ENCODE assay signal across 25 cellular contexts in genomic region chr1:173580658-173581057, GRCh38. TPM values are rescaled to one million over a fixed set of nuclear protein-coding genes. Genes with fewer than 3 reads are reported as not detected.
A peak's percentile ranks its signal among the peaks of the same experiment; 100 is the strongest.
DNase-seq lines count a peak whose midpoint lies in the region; ATAC-seq, FAIRE-seq and TF ChIP-seq lines count a peak whose summit lies in the region.
"Had no signal": no experiment of that assay in that cellular context is flagged by ENCODE, and none has a peak within 500 bp of the region (broad histone marks: within the 10 kb centered on the region; RNA-seq: fewer than 3 reads in every experiment).

No MANE protein-coding gene starts in this region.

- H2BK12ac ChIP-seq in H1 (ENCODE audit: low read depth, low read length), result no peak overlapping the region

- H3K4me1 ChIP-seq in PC-3 (ENCODE audit: insufficient read depth, low read length), result no peaks in the 10 kb centered on the region
- H3K4me1 ChIP-seq in H1 (replicated peaks in 1 of 4; ENCODE audit: control insufficient read depth in 3 of 4, insufficient read depth in 4 of 4, low read length in 3 of 4), result no peaks in the 10 kb centered on the region
- no peaks in the 10 kb centered on the region for H3K4me1 ChIP-seq in mesendoderm (ENCODE audit: control insufficient read depth, low read depth, low read length)
- H3K4me1 ChIP-seq: A549; BE2C; BLaER1 treated with 17β-estradiol and CSF1 and Interleukin-3, amounts not matched to agents 10 nM and 100 nM had no signal

- H3K4ac ChIP-seq in H1 (replicated peaks; ENCODE audit: insufficient read length, low read depth, low read length) (no peak overlapping the region), mesendoderm (ENCODE audit: low read depth, low read length) (no peak overlapping the region)

- H3K36me3 Mint-ChIP-seq in activated CD4-positive, alpha-beta memory T cell treated with anti-CD3 and anti-CD28 coated beads, Interleukin-2, amount 10 ng/mL, durations not matched to agents 7 days and 5 days (ENCODE audit: low read depth), result no peaks in the 10 kb centered on the region
- H3K36me3 Mint-ChIP-seq: CD14-positive monocyte had no signal

- no peak for TF ChIP-seq EP300 in H1 (IDR thresholded peaks at IDR 0.05; ENCODE audit: borderline replicate concordance in 1 of 2, low read depth in 2 of 2, low read length in 2 of 2)

- H3F3A ChIP-seq in PC-3 (ENCODE audit: low read length, unreplicated experiment), result no peaks in the 10 kb centered on the region

- H3K79me2 ChIP-seq in PC-3 (ENCODE audit: low read length), result no peaks in the 10 kb centered on the region
- H3K79me2 ChIP-seq in H1 (ENCODE audit: control insufficient read depth in 1 of 2, insufficient read depth in 2 of 2, low read length in 2 of 2), result no peaks in the 10 kb centered on the region
- no peaks in the 10 kb centered on the region for H3K79me2 ChIP-seq in mesendoderm (ENCODE audit: control insufficient read depth, insufficient read depth, low read length)

- no peak overlapping the region for H3K14ac ChIP-seq in H1 (ENCODE audit: insufficient read length)

- no peaks in the 10 kb centered on the region for H3K9me2 ChIP-seq in PC-3 (replicated peaks; ENCODE audit: low read length)

- H4K20me1 ChIP-seq in PC-3 (ENCODE audit: low read length) (no peaks in the 10 kb centered on the region), H1 (replicated peaks in 1 of 2; ENCODE audit: control insufficient read depth in 1 of 2, insufficient read depth in 2 of 2, low read length in 2 of 2) (no peaks in the 10 kb centered on the region)
- H4K20me1 ChIP-seq: BLaER1 treated with 17β-estradiol and CSF1 and Interleukin-3, amounts not matched to agents 10 nM and 100 nM had no signal

- no peak overlapping the region for H3K9ac ChIP-seq in PC-3 (ENCODE audit: low read length)
- H3K9ac ChIP-seq in H1 (replicated peaks in 1 of 4; ENCODE audit: extremely low read depth in 1 of 4, low read depth in 3 of 4, low read length in 3 of 4), result no peak overlapping the region
- H3K9ac ChIP-seq in mesendoderm (ENCODE audit: low read length), result no peak overlapping the region
- H3K9ac ChIP-seq: BLaER1 treated with 17β-estradiol and CSF1 and Interleukin-3, amounts not matched to agents 10 nM and 100 nM had no signal

- no peaks in the 10 kb centered on the region for H3K23me2 ChIP-seq in H1 (ENCODE audit: low read depth, low read length)

- no peaks in the 10 kb centered on the region for H3K27me3 Mint-ChIP-seq in activated CD4-positive, alpha-beta memory T cell treated with anti-CD3 and anti-CD28 coated beads, Interleukin-2, amount 10 ng/mL, durations not matched to agents 7 days and 5 days
- H3K27me3 Mint-ChIP-seq: CD4-positive, alpha-beta T cell had no signal

- no peak for TF ChIP-seq RAD21 in H1 (IDR thresholded peaks at IDR 0.05 in 1 of 2, conservative IDR thresholded peaks at IDR 0.05 in 1 of 2; ENCODE audit: low read depth in 2 of 2, low read length in 2 of 2)

- H3K9me3 Mint-ChIP-seq in activated CD4-positive, alpha-beta memory T cell treated with anti-CD3 and anti-CD28 coated beads, Interleukin-2, amount 10 ng/mL, durations not matched to agents 7 days and 5 days, result no peaks in the 10 kb centered on the region
- H3K9me3 Mint-ChIP-seq: CD4-positive, alpha-beta T cell; CD8-positive, alpha-beta memory T cell; GM23338; HFFc6 had no signal

- no peak overlapping the region for H3K4me3 ChIP-seq in PC-3 (ENCODE audit: low read length)
- H3K4me3 ChIP-seq in H1 (ENCODE audit: extremely low read depth in 1 of 4, insufficient read depth in 2 of 4, low read depth in 3 of 4, low read length in 4 of 4), result no peak overlapping the region
- no peak overlapping the region for H3K4me3 ChIP-seq in mesendoderm (ENCODE audit: low read length)
- H3K4me3 ChIP-seq: A549; BLaER1 treated with 17β-estradiol and CSF1 and Interleukin-3, amounts not matched to agents 10 nM and 100 nM; GM12878; GM23338; HAP-1 had no signal

- H3K23ac ChIP-seq in H1 (ENCODE audit: insufficient read length), result no peak overlapping the region
- no peak overlapping the region for H3K23ac ChIP-seq in mesendoderm (ENCODE audit: low read length)

- H3K56ac ChIP-seq in H1 (replicated peaks; ENCODE audit: insufficient read length, low read depth, low read length) (no peak overlapping the region), mesendoderm (ENCODE audit: low read length) (no peak overlapping the region)

- H3K4me1 Mint-ChIP-seq in activated CD4-positive, alpha-beta memory T cell treated with anti-CD3 and anti-CD28 coated beads, Interleukin-2, amount 10 ng/mL, durations not matched to agents 7 days and 5 days, result peaks cover 5% of the 10 kb centered on the region
- H3K4me1 Mint-ChIP-seq: CD14-positive monocyte had no signal

- H3K4me2 ChIP-seq in PC-3 (ENCODE audit: low read length), result no peak overlapping the region
- H3K4me2 ChIP-seq in H1 (ENCODE audit: insufficient read depth in 1 of 2, low read depth in 2 of 2, low read length in 2 of 2), result no peak overlapping the region
- H3K4me2 ChIP-seq in mesendoderm (ENCODE audit: low read length), result no peak overlapping the region
- H3K4me2 ChIP-seq: A549; BLaER1 treated with 17β-estradiol and CSF1 and Interleukin-3, amounts not matched to agents 10 nM and 100 nM; GM23338 had no signal

- no peak overlapping the region for H4K91ac ChIP-seq in H1 (replicated peaks; ENCODE audit: insufficient read length, low read length)

- H2BK15ac ChIP-seq in H1 (ENCODE audit: low read length) (no peak overlapping the region), mesendoderm (replicated peaks; ENCODE audit: low read depth) (no peak overlapping the region)

- H2AFZ ChIP-seq in PC-3 (ENCODE audit: low read length) (no peak overlapping the region), H1 (ENCODE audit: low read length) (peak overlapping the region; percentile 55; the same call in 1 of the 2 replicates)
- H2AFZ ChIP-seq: GM23338 had no signal

- no peaks in the 10 kb centered on the region for H3K9me3 ChIP-seq in PC-3 (ENCODE audit: low read length)
- H3K9me3 ChIP-seq in H1 (ENCODE audit: insufficient read depth in 2 of 2, low read depth in 1 of 2, low read length in 1 of 2), result no peaks in the 10 kb centered on the region
- H3K9me3 ChIP-seq: A549; BE2C; BLaER1 treated with 17β-estradiol and CSF1 and Interleukin-3, amounts not matched to agents 10 nM and 100 nM; HAP-1 had no signal

- no TSS peak for BruUV-seq in PC-3 (replicated peaks; lab: Mats Ljungman, UMichigan)

- TF ChIP-seq CTCF in PC-3 (conservative IDR thresholded peaks at IDR 0.05; ENCODE audit: low read depth, low read length), result no peak
- no peak for TF ChIP-seq CTCF in H1 (IDR thresholded peaks at IDR 0.05; ENCODE audit: control extremely low read depth in 1 of 3, insufficient read depth in 1 of 3, low read depth in 1 of 3, low read length in 3 of 3)

- peak; percentile 86 for ATAC-seq in PC-3
- ATAC-seq: A549, GM23338 had no signal

- 90% methylated on average over 3 of the region's 3 CpGs; no CpG with 5 or more reads in 1 of the 2 experiments for WGBS in H1 (ENCODE audit: extremely low coverage in 1 of 2, insufficient coverage in 1 of 2, insufficient read length in 1 of 2, insufficient replicate concordance in 2 of 2, low coverage in 1 of 2, low lambda C conversion rate in 2 of 2, missing lambda C conversion rate in 1 of 2), 2 experiments
- no CpG with 5 or more reads among the region's 3 CpGs for WGBS in mesendoderm (ENCODE audit: extremely low coverage, insufficient coverage, low lambda C conversion rate)

- CTCF ChIA-PET in PC-3 (lab: Charles Lee) (interaction anchor here (0.7 kb wide), 3 partner anchors 58 to 569 kb away, joined by 3 read pairs; no protein-coding TSS in a partner anchor), H1 (lab: Charles Lee; ENCODE audit: partially characterized antibody) (interaction anchor here (1.5 kb wide), 1 partner anchor 44 kb away, joined by 3 read pairs; no protein-coding TSS in a partner anchor)
- CTCF ChIA-PET in activated CD4-positive, alpha-beta memory T cell treated with anti-CD3 and anti-CD28 coated beads, Interleukin-2, amount 10 ng/mL, durations not matched to agents 7 days and 5 days (lab: Charles Lee), result no interaction called here

- FAIRE-seq in H1 (lab: Jason Lieb, UNC), result no peak
- FAIRE-seq: A549, GM12878, H54 had no signal

- H3K18ac ChIP-seq in H1 (ENCODE audit: extremely low read depth, low read length) (no peak overlapping the region), mesendoderm (ENCODE audit: low read length) (peak overlapping the region; percentile 30)

- H2BK120ac ChIP-seq in H1 (replicated peaks; ENCODE audit: low read depth, low read length) (no peak overlapping the region), mesendoderm (ENCODE audit: low read depth, low read length) (no peak overlapping the region)

- DNase-seq in LHCN-M2 (ENCODE audit: low read depth) (peak; percentile 9), PC-3 (peak; percentile 50), H1 (ENCODE audit: low read depth in 1 of 2, low spot score in 2 of 2) (no peak), mesendoderm (no peak), putamen (ENCODE audit: low spot score) (no peak)
- DNase-seq in activated CD8-positive, alpha-beta memory T cell treated with anti-CD3 and anti-CD28 coated beads, Interleukin-2, amount 50 U/mL, for 4 hours, result no peak
- DNase-seq in activated CD4-positive, alpha-beta memory T cell treated with anti-CD3 and anti-CD28 coated beads, Interleukin-2, amount 10 ng/mL, durations not matched to agents 7 days and 5 days, result no peak
- DNase-seq: 8988T; ACHN; AML-193; BE2C; CD4-positive, alpha-beta T cell; CD8-positive, alpha-beta memory T cell; DMS 273 treated with DMSO at 0.1 percent for 48 hours; DMS79; EL; GDM1; HFFc6 had no signal

- H3K27me3 ChIP-seq in PC-3 (ENCODE audit: low read length) (no peaks in the 10 kb centered on the region), H1 (replicated peaks in 1 of 4; ENCODE audit: control insufficient read depth in 3 of 4, extremely low read depth in 1 of 4, insufficient read depth in 3 of 4, low read length in 3 of 4) (no peaks in the 10 kb centered on the region), mesendoderm (ENCODE audit: insufficient read depth, low read length, poor library complexity) (no peaks in the 10 kb centered on the region)
- H3K27me3 ChIP-seq: BLaER1 treated with 17β-estradiol and CSF1 and Interleukin-3, amounts not matched to agents 10 nM and 100 nM had no signal

- H3K36me3 ChIP-seq in PC-3 (ENCODE audit: low read depth, low read length) (no peaks in the 10 kb centered on the region), H1 (ENCODE audit: control insufficient read depth in 2 of 4, insufficient read depth in 4 of 4, low read length in 3 of 4) (no peaks in the 10 kb centered on the region), mesendoderm (ENCODE audit: control insufficient read depth, insufficient read depth, low read length) (no peaks in the 10 kb centered on the region)
- H3K36me3 ChIP-seq: BE2C; BLaER1 treated with 17β-estradiol and CSF1 and Interleukin-3, amounts not matched to agents 10 nM and 100 nM; HAP-1 had no signal

- H2BK5ac ChIP-seq in H1 (ENCODE audit: low read depth, low read length), result no peak overlapping the region
- no peak overlapping the region for H2BK5ac ChIP-seq in mesendoderm (ENCODE audit: low read length)

- no peak overlapping the region for H2BK20ac ChIP-seq in H1 (ENCODE audit: low read length)

- H3K27ac ChIP-seq in PC-3 (ENCODE audit: low read length) (no peak overlapping the region), H1 (ENCODE audit: low read depth, low read length) (no peak overlapping the region), mesendoderm (ENCODE audit: low read depth, low read length) (no peak overlapping the region)
- H3K27ac ChIP-seq: A549; BLaER1 treated with 17β-estradiol and CSF1 and Interleukin-3, amounts not matched to agents 10 nM and 100 nM had no signal

- no peak overlapping the region for H4K5ac ChIP-seq in H1 (ENCODE audit: insufficient read length, low read depth, low read length)
- H4K5ac ChIP-seq in mesendoderm (ENCODE audit: low read length), result no peak overlapping the region

- H3K27ac Mint-ChIP-seq in activated CD4-positive, alpha-beta memory T cell treated with anti-CD3 and anti-CD28 coated beads, Interleukin-2, amount 10 ng/mL, durations not matched to agents 7 days and 5 days, result no peak overlapping the region
- H3K27ac Mint-ChIP-seq: CD14-positive monocyte; CD4-positive, alpha-beta T cell; GM23338; HFFc6 had no signal

- H2AK5ac ChIP-seq in H1 (ENCODE audit: low read depth, low read length) (no peak overlapping the region), mesendoderm (ENCODE audit: low read length) (no peak overlapping the region)

- TF ChIP-seq POLR2A in H1 (IDR thresholded peaks at IDR 0.05; ENCODE audit: control extremely low read depth in 1 of 2, low read depth in 2 of 2, low read length in 2 of 2), result no peak

- H3K4me3 Mint-ChIP-seq in activated CD4-positive, alpha-beta memory T cell treated with anti-CD3 and anti-CD28 coated beads, Interleukin-2, amount 10 ng/mL, durations not matched to agents 7 days and 5 days, result no peak overlapping the region
- H3K4me3 Mint-ChIP-seq: CD14-positive monocyte; CD4-positive, alpha-beta T cell; CD8-positive, alpha-beta memory T cell; GM23338; HFFc6 had no signal

- H3K79me1 ChIP-seq in H1 (ENCODE audit: low read depth, low read length) (no peaks in the 10 kb centered on the region), mesendoderm (ENCODE audit: low read length) (no peaks in the 10 kb centered on the region)

- H4K8ac ChIP-seq in H1 (ENCODE audit: extremely low read depth, insufficient read depth, low read length) (no peak overlapping the region), mesendoderm (ENCODE audit: low read depth, low read length) (peak overlapping the region; percentile 28)

- POLR2A ChIA-PET in PC-3 (lab: Charles Lee; ENCODE audit: unreplicated experiment), result interaction anchor here (0.6 kb wide), 1 partner anchor 16 kb away, joined by 3 read pairs; no protein-coding TSS in a partner anchor
- POLR2A ChIA-PET in H1 (lab: Charles Lee; ENCODE audit: partially characterized antibody), result interaction anchor here (0.6 kb wide), 1 partner anchor 25 kb away, joined by 3 read pairs; no protein-coding TSS in a partner anchor
- POLR2A ChIA-PET in activated CD4-positive, alpha-beta memory T cell treated with anti-CD3 and anti-CD28 coated beads, Interleukin-2, amount 10 ng/mL, durations not matched to agents 7 days and 5 days (lab: Charles Lee), result no interaction called here

- intact Hi-C loops in PC-3 (cut with micrococcal nuclease), result loop anchor here (1.0 to 2.0 kb wide), 2 partner anchors 26 to 68 kb away; no protein-coding TSS in a partner anchor

RNA-seq across cellular contexts. Expression of gene SLC9C2, which starts 22.2 kb away (rescaled TPM):
- not detected in 2 replicates for total RNA-seq in LHCN-M2 (2014; rRNA removed)
- not detected for polyA plus RNA-seq in LHCN-M2 (2012)
- not detected in 2 replicates for total RNA-seq in PC-3 (2014; rRNA removed)
- not detected in 2 replicates for total RNA-seq in H1 (2021; fragmentation: NEBNext Ultra II Directional; extraction: Animal tissue kit (Norgen Biotek cat#: 25700))
- not detected in 2 replicates for polyA plus RNA-seq in H1 (2011; rRNA removed)
- not detected for polyA plus RNA-seq in H1 (2011; cell fraction: cytosol; rRNA removed)
- not detected for polyA plus RNA-seq in H1 (2011; cell fraction: nucleus; rRNA removed)
- not detected in 4 replicates for polyA plus RNA-seq in H1 (2012, experiment 1 of 2)
- polyA plus RNA-seq in H1 (2012, experiment 2 of 2), result not detected
- not detected for polyA plus RNA-seq in H1 (2013, experiment 1 of 2)
- polyA plus RNA-seq in H1 (2013, experiment 2 of 2), result not detected
- not detected in 2 replicates for polyA minus RNA-seq in H1 (2011; rRNA and poly(A)+ RNA removed)
- not detected for polyA minus RNA-seq in H1 (2011; cell fraction: cytosol; rRNA and poly(A)+ RNA removed)
- polyA minus RNA-seq in H1 (2011; cell fraction: nucleus; rRNA and poly(A)+ RNA removed), result not detected
- polyA plus RNA-seq in mesendoderm (2013, experiment 1 of 2), result not detected
- not detected for polyA plus RNA-seq in mesendoderm (2013, experiment 2 of 2)
- not detected for total RNA-seq in activated CD4-positive, alpha-beta memory T cell treated with anti-CD3 and anti-CD28 coated beads, Interleukin-2, amount 10 ng/mL, durations not matched to agents 7 days and 5 days
- total RNA-seq: CD4-positive, alpha-beta T cell; CD8-positive, alpha-beta memory T cell; GM12878; GM23338; HFFc6 had no signal
- polyA plus RNA-seq: A549; CD14-positive monocyte; CD8-positive, alpha-beta memory T cell; GM12878; GM23338 had no signal

RNA-seq across cellular contexts. Expression of gene TEX50, which starts 54.5 kb away (rescaled TPM):
- not detected in 2 replicates for total RNA-seq in LHCN-M2 (2014; rRNA removed)
- not detected for polyA plus RNA-seq in LHCN-M2 (2012)
- not detected in 2 replicates for total RNA-seq in PC-3 (2014; rRNA removed)
- not detected in 2 replicates for total RNA-seq in H1 (2021; fragmentation: NEBNext Ultra II Directional; extraction: Animal tissue kit (Norgen Biotek cat#: 25700))
- not detected in 2 replicates for polyA plus RNA-seq in H1 (2011; rRNA removed)
- polyA plus RNA-seq in H1 (2011; cell fraction: cytosol; rRNA removed), result not detected
- not detected for polyA plus RNA-seq in H1 (2011; cell fraction: nucleus; rRNA removed)
- not detected in 4 replicates for polyA plus RNA-seq in H1 (2012, experiment 1 of 2)
- polyA plus RNA-seq in H1 (2012, experiment 2 of 2), result not detected
- polyA plus RNA-seq in H1 (2013, experiment 1 of 2), result not detected
- not detected for polyA plus RNA-seq in H1 (2013, experiment 2 of 2)
- polyA minus RNA-seq in H1 (2011; rRNA and poly(A)+ RNA removed), result not detected in 2 replicates
- polyA minus RNA-seq in H1 (2011; cell fraction: cytosol; rRNA and poly(A)+ RNA removed), result not detected
- not detected for polyA minus RNA-seq in H1 (2011; cell fraction: nucleus; rRNA and poly(A)+ RNA removed)
- polyA plus RNA-seq in mesendoderm (2013, experiment 1 of 2), result not detected
- not detected for polyA plus RNA-seq in mesendoderm (2013, experiment 2 of 2)
- total RNA-seq in activated CD4-positive, alpha-beta memory T cell treated with anti-CD3 and anti-CD28 coated beads, Interleukin-2, amount 10 ng/mL, durations not matched to agents 7 days and 5 days, result not detected
- total RNA-seq: CD4-positive, alpha-beta T cell; CD8-positive, alpha-beta memory T cell; GM12878; GM23338; HFFc6 had no signal
- polyA plus RNA-seq: A549; CD14-positive monocyte; CD8-positive, alpha-beta memory T cell; GM12878; GM23338 had no signal

Comparison
In these comparisons a context has a peak if more than half of its experiments do, and no peak if none do; other contexts are left out.
1. DNase-seq: peak in LHCN-M2 (single experiment) and PC-3 (single experiment); none in H1 (0 of 2), mesendoderm (single experiment), activated CD8-positive, alpha-beta memory T cell treated with anti-CD3 and anti-CD28 coated beads, Interleukin-2, amount 50 U/mL, for 4 hours (single experiment), putamen (single experiment) and activated CD4-positive, alpha-beta memory T cell treated with anti-CD3 and anti-CD28 coated beads, Interleukin-2, amount 10 ng/mL, durations not matched to agents 7 days and 5 days (single experiment).